31 cellular contexts compared by ENCODE assay signal in the genomic region with DNA sequence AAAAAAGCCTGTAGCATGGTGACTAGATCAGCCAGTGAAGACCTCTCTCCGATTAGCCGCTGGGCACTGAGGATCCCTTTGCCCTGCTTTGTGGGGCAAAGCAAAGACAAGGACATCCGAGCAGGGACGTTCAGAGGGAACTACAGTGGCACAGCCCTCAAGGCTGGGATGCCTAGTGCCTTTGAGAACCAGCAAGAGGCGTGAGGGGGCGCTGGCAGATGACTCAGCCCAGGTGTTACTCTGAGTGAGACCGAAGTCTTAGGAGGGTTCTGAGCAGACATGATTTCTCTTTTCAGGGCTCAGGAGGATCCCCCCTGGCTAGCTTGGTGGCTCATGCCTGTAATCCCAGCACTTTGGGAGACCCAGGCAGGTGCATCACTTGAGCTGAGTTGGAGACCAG.
DNase-seq lines count a peak whose midpoint lies in the region; ATAC-seq and TF ChIP-seq lines count a peak whose summit lies in the region.
"Had no signal": no experiment of that assay in that cellular context is flagged by ENCODE, and none has a peak within 500 bp of the region (broad histone marks: within the 10 kb centered on the region; RNA-seq: fewer than 3 reads in every experiment).

No MANE protein-coding gene starts in this region.

- no peaks in the 10 kb centered on the region for H3K9me3 Mint-ChIP-seq in activated T-cell treated with anti-CD3 and anti-CD28 coated beads, Interleukin-2, amount 50 U/mL, for 4 hours
- H3K9me3 Mint-ChIP-seq: activated naive CD4-positive, alpha-beta T cell treated with anti-CD3 and anti-CD28 coated beads, Interleukin-2, amount 50 U/mL, for 24 hours; CD8-positive, alpha-beta memory T cell; memory B cell; T-helper 2 cell treated with Interferon-gamma antibody and Interleukin-4, amounts not matched to agents 5 μg/mL and 100 μg/mL, for 36 hours had no signal

- BruUV-seq in OCI-LY7 (replicated peaks; lab: Mats Ljungman, UMichigan): no TSS peak

- WGBS in mesendoderm (ENCODE audit: extremely low coverage, insufficient coverage, low lambda C conversion rate): no CpG with 5 or more reads among the region's 7 CpGs

- no peak overlapping the region for H2BK120ac ChIP-seq in mesendoderm (ENCODE audit: low read depth, low read length)

- H3K9me3 ChIP-seq in OCI-LY7 (ENCODE audit: low read length): no peaks in the 10 kb centered on the region
- H3K9me3 ChIP-seq: BE2C, colonic mucosa, HAP-1, stomach had no signal

- H2AK5ac ChIP-seq in mesendoderm (ENCODE audit: low read length): no peak overlapping the region

- no peak overlapping the region for H4K8ac ChIP-seq in mesendoderm (ENCODE audit: low read depth, low read length)

- no peak overlapping the region for H3K18ac ChIP-seq in mesendoderm (ENCODE audit: low read length)

- H2AFZ ChIP-seq in OCI-LY7 (ENCODE audit: low read length): no peak overlapping the region

- H3K4me1 ChIP-seq in OCI-LY7 (ENCODE audit: insufficient read depth, low read length, poor library complexity, severe bottlenecking) (peaks cover 3% of the 10 kb centered on the region), mesendoderm (ENCODE audit: control insufficient read depth, low read depth, low read length) (no peaks in the 10 kb centered on the region)
- H3K4me1 ChIP-seq: BE2C, colonic mucosa, HAP-1, spleen, stomach, tibial nerve had no signal

- TF ChIP-seq CTCF in GM12865 (IDR thresholded peaks at IDR 0.05; ENCODE audit: insufficient read depth, low read depth, low read length, missing control alignments) (no peak), OCI-LY7 (conservative IDR thresholded peaks at IDR 0.05; ENCODE audit: low read length) (peak; percentile 33; the same call in 1 of the 2 replicates)

- no peak overlapping the region for H3K23ac ChIP-seq in mesendoderm (ENCODE audit: low read length)

- CTCF ChIA-PET in OCI-LY7 (lab: Charles Lee; ENCODE audit: unreplicated experiment): no interaction called here

- H3K79me1 ChIP-seq in mesendoderm (ENCODE audit: low read length): no peaks in the 10 kb centered on the region

- no peaks in the 10 kb centered on the region for H3K36me3 Mint-ChIP-seq in activated T-cell treated with anti-CD3 and anti-CD28 coated beads, Interleukin-2, amount 50 U/mL, for 4 hours (ENCODE audit: insufficient read depth)
- H3K36me3 Mint-ChIP-seq: activated naive CD4-positive, alpha-beta T cell treated with anti-CD3 and anti-CD28 coated beads, Interleukin-2, amount 50 U/mL, for 24 hours; CD8-positive, alpha-beta memory T cell; memory B cell had no signal

- H4K5ac ChIP-seq in mesendoderm (ENCODE audit: low read length): no peak overlapping the region

- intact Hi-C loops in OCI-LY7 (cut with micrococcal nuclease; ENCODE audit: unreplicated experiment): loop anchor here (10.0 kb wide), 1 partner anchor 190 kb away; no protein-coding TSS in a partner anchor

- no peak overlapping the region for H3K4me3 ChIP-seq in GM12865 (ENCODE audit: low read depth, low read length)
- H3K4me3 ChIP-seq in OCI-LY7 (ENCODE audit: low read depth, low read length, poor library complexity, severe bottlenecking): no peak overlapping the region
- no peak overlapping the region for H3K4me3 ChIP-seq in mesendoderm (ENCODE audit: low read length)
- H3K4me3 ChIP-seq: colonic mucosa, HAP-1, spleen, stomach, tibial nerve had no signal

- H3K27ac ChIP-seq in OCI-LY7 (ENCODE audit: low read depth, low read length, poor library complexity, severe bottlenecking) (no peak overlapping the region), mesendoderm (ENCODE audit: low read depth, low read length) (no peak overlapping the region)
- H3K27ac ChIP-seq: colonic mucosa, spleen, stomach, tibial nerve had no signal

- H2BK5ac ChIP-seq in mesendoderm (ENCODE audit: low read length): no peak overlapping the region

- no peak overlapping the region for H3K4me2 ChIP-seq in OCI-LY7 (ENCODE audit: low read length)
- no peak overlapping the region for H3K4me2 ChIP-seq in mesendoderm (ENCODE audit: low read length)

- H3K4me3 Mint-ChIP-seq in activated T-cell treated with anti-CD3 and anti-CD28 coated beads, Interleukin-2, amount 50 U/mL, for 4 hours: no peak overlapping the region
- H3K4me3 Mint-ChIP-seq: activated naive CD4-positive, alpha-beta T cell treated with anti-CD3 and anti-CD28 coated beads, Interleukin-2, amount 50 U/mL, for 24 hours; CD8-positive, alpha-beta memory T cell; memory B cell; T-helper 2 cell treated with Interferon-gamma antibody and Interleukin-4, amounts not matched to agents 5 μg/mL and 100 μg/mL, for 36 hours had no signal

- DNase-seq in activated T-cell treated with anti-CD3 and anti-CD28 coated beads, Interleukin-2, amount 50 U/mL, for 4 hours: no peak
- DNase-seq in activated T-cell treated with anti-CD3 and anti-CD28 coated beads for 4 hours (no peak), GM12865 (ENCODE audit: low read depth) (peak; percentile 8), OCI-LY7 (ENCODE audit: low spot score) (no peak), mesendoderm (peak; percentile 28), HPDE6-E6E7 (ENCODE audit: extremely low spot score) (no peak)
- DNase-seq: ACHN; activated CD4-positive, alpha-beta T cell treated with anti-CD3 and anti-CD28 coated beads, Interleukin-2, amount 50 U/mL, for 1 hour; aorta; BE2C; CD8-positive, alpha-beta memory T cell; colonic mucosa; effector CD8-positive, alpha-beta T cell; foreskin fibroblast; KBM-7; left colon; NCI-H1105 treated with DMSO at 0.1 percent for 48 hours; NCI-H1930; NCI-H524 treated with DMSO at 0.1 percent for 48 hours; NK-92 treated with Interleukin-12 subunit alpha and Interleukin-12 subunit beta, amount 100 ng/mL, for 24 hours; right cardiac atrium; SHP77; spleen; stomach had no signal

- H3K36me3 ChIP-seq in OCI-LY7 (ENCODE audit: insufficient read depth, low read length): no peaks in the 10 kb centered on the region
- no peaks in the 10 kb centered on the region for H3K36me3 ChIP-seq in mesendoderm (ENCODE audit: control insufficient read depth, insufficient read depth, low read length)
- H3K36me3 ChIP-seq: BE2C, colonic mucosa, HAP-1, spleen, stomach, tibial nerve had no signal

- H3K79me2 ChIP-seq in OCI-LY7 (ENCODE audit: insufficient read depth, low read depth, low read length): no peaks in the 10 kb centered on the region
- no peaks in the 10 kb centered on the region for H3K79me2 ChIP-seq in mesendoderm (ENCODE audit: control insufficient read depth, insufficient read depth, low read length)

- no peak overlapping the region for H3K4ac ChIP-seq in mesendoderm (ENCODE audit: low read depth, low read length)

- H3K9me2 ChIP-seq in OCI-LY7 (ENCODE audit: insufficient read depth, low read length): no peaks in the 10 kb centered on the region

- no peak overlapping the region for H3K56ac ChIP-seq in mesendoderm (ENCODE audit: low read length)

- ATAC-seq in activated T-cell treated with anti-CD3 and anti-CD28 coated beads, Interleukin-2, amount 50 U/mL, for 4 hours: peak; percentile 54 to 56
- ATAC-seq in HG03571 (IDR thresholded peaks at IDR 0.05; ENCODE audit: unreplicated experiment): no peak
- ATAC-seq: esophagus mucosa, left colon, right cardiac atrium had no signal

- H3K27me3 Mint-ChIP-seq in activated T-cell treated with anti-CD3 and anti-CD28 coated beads, Interleukin-2, amount 50 U/mL, for 4 hours (ENCODE audit: low read depth): peaks cover 5% of the 10 kb centered on the region

- H4K20me1 ChIP-seq in OCI-LY7 (ENCODE audit: insufficient read depth, low read length): no peaks in the 10 kb centered on the region

- H3K4me1 Mint-ChIP-seq in activated T-cell treated with anti-CD3 and anti-CD28 coated beads, Interleukin-2, amount 50 U/mL, for 4 hours (ENCODE audit: low read depth): peaks cover 4% of the 10 kb centered on the region
- H3K4me1 Mint-ChIP-seq: CD8-positive, alpha-beta memory T cell; memory B cell had no signal

- H3K9ac ChIP-seq in mesendoderm (ENCODE audit: low read length): no peak overlapping the region

- H3K27me3 ChIP-seq in mesendoderm (ENCODE audit: insufficient read depth, low read length, poor library complexity): no peaks in the 10 kb centered on the region
- H3K27me3 ChIP-seq: BE2C, colonic mucosa, tibial nerve had no signal

- no peak overlapping the region for H2BK15ac ChIP-seq in mesendoderm (replicated peaks; ENCODE audit: low read depth)

- POLR2A ChIA-PET in OCI-LY7 (lab: Charles Lee): no interaction called here

Comparison
In these comparisons a context has a peak if more than half of its experiments do, and no peak if none do; other contexts are left out.
1. DNase-seq: peak in GM12865 (single experiment) and mesendoderm (single experiment); none in activated T-cell treated with anti-CD3 and anti-CD28 coated beads, Interleukin-2, amount 50 U/mL, for 4 hours (single experiment), activated T-cell treated with anti-CD3 and anti-CD28 coated beads for 4 hours (single experiment), OCI-LY7 (single experiment) and HPDE6-E6E7 (single experiment).